ENCODE assay signal across 14 cellular contexts in the genomic region with DNA sequence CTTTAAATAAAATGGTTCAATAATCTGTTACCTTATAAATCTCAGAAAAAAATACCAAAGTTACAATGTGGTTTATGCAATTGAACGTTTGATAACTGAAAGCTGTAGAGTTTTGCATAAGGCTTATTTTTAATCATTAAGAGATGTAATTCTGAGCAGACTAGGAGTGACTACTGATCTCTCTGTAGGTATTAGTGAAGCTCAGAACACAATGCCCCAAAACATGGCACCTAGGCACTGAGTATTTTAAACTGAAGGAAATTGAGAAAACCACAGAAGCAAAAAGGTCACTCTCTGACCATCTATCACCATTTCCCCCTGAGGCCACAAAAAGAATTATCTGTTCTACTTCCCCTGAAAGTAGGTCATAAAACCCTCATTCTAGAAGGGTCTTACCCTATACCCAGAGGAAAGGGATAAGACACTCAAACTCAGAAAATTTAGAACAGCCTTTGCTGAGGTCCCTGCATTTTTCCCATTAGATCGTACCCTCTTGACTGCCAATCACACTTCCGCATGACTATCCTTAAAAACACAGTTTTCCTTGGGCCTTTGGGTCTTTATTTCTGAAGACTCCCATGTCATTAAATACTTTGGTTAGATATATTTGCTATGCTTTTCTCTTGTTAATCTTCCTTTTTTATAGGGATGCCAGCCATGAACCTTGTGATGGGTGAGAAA.
DNase-seq lines count a peak whose midpoint lies in the region; ATAC-seq and TF ChIP-seq lines count a peak whose summit lies in the region.
"Had no signal": no experiment of that assay in that cellular context is flagged by ENCODE, and none has a peak within 500 bp of the region (broad histone marks: within the 10 kb centered on the region; RNA-seq: fewer than 3 reads in every experiment).

No MANE protein-coding gene starts in this region.

- no peak for DNase-seq in HEK293T (ENCODE audit: extremely low spot score)
- DNase-seq in OCI-LY7 (ENCODE audit: low spot score) = no peak
- no peak for DNase-seq in glutamatergic neuron
- no peak for DNase-seq in hippocampal formation (lab: John Stamatoyannopoulos, UW)
- no peak for DNase-seq in H7
- no peak for DNase-seq in activated CD8-positive, alpha-beta T cell treated with anti-CD3 and anti-CD28 coated beads for 36 hours
- no peak for DNase-seq in EL
- DNase-seq: CD4-positive, CD25-positive, alpha-beta regulatory T cell; NCI-H1417 treated with DMSO at 0.1 percent for 48 hours; NCI-H1930; NCI-H2171; NCI-H446 treated with DMSO at 0.1 percent for 48 hours; NCI-H774; SW 1271 had no signal

- H3K9me3 ChIP-seq in OCI-LY7 (ENCODE audit: low read length) = no peaks in the 10 kb centered on the region

- no peaks in the 10 kb centered on the region for H3K9me2 ChIP-seq in OCI-LY7 (ENCODE audit: insufficient read depth, low read length)

- H4K20me1 ChIP-seq in OCI-LY7 (ENCODE audit: insufficient read depth, low read length) = no peaks in the 10 kb centered on the region

- no peaks in the 10 kb centered on the region for H3K36me3 ChIP-seq in OCI-LY7 (ENCODE audit: insufficient read depth, low read length)
- H3K36me3 ChIP-seq in H7 (replicated peaks; ENCODE audit: control insufficient read depth, insufficient read depth, low read length) = no peaks in the 10 kb centered on the region

- peak overlapping the region; percentile 13 for H3K27ac Mint-ChIP-seq in glutamatergic neuron (ENCODE audit: unreplicated experiment)
- no peak overlapping the region for H3K27ac Mint-ChIP-seq in activated CD8-positive, alpha-beta T cell treated with anti-CD3 and anti-CD28 coated beads for 36 hours
- H3K27ac Mint-ChIP-seq: CD4-positive, CD25-positive, alpha-beta regulatory T cell had no signal

- H3K4me1 Mint-ChIP-seq in glutamatergic neuron (ENCODE audit: low read depth, unreplicated experiment) = peaks cover 42% of the 10 kb centered on the region
- no peaks in the 10 kb centered on the region for H3K4me1 Mint-ChIP-seq in activated CD8-positive, alpha-beta T cell treated with anti-CD3 and anti-CD28 coated beads for 36 hours (ENCODE audit: low read depth)
- H3K4me1 Mint-ChIP-seq: CD4-positive, CD25-positive, alpha-beta regulatory T cell had no signal

- H3K79me2 ChIP-seq in OCI-LY7 (ENCODE audit: insufficient read depth, low read depth, low read length) = no peaks in the 10 kb centered on the region

- H3K27ac ChIP-seq in OCI-LY7 (ENCODE audit: low read depth, low read length, poor library complexity, severe bottlenecking) = no peak overlapping the region

- POLR2A ChIA-PET in HEK293T (lab: Yijun Ruan, JAX) (no interaction called here), OCI-LY7 (lab: Charles Lee) (interaction anchor here (0.5 to 1.5 kb wide), 10 partner anchors 11 to 473 kb away, joined by 3 to 6 read pairs (median 4); no protein-coding TSS in a partner anchor)
- POLR2A ChIA-PET in activated CD8-positive, alpha-beta T cell treated with anti-CD3 and anti-CD28 coated beads for 36 hours (lab: Charles Lee) = no interaction called here

- H3K4me3 ChIP-seq in OCI-LY7 (ENCODE audit: low read depth, low read length, poor library complexity, severe bottlenecking) = no peak overlapping the region
- no peak overlapping the region for H3K4me3 ChIP-seq in H7 (ENCODE audit: insufficient read depth, low read depth, low read length)

- no peaks in the 10 kb centered on the region for H3K4me1 ChIP-seq in OCI-LY7 (ENCODE audit: insufficient read depth, low read length, poor library complexity, severe bottlenecking)

- H2AFZ ChIP-seq in OCI-LY7 (ENCODE audit: low read length) = peak overlapping the region; percentile 27; the same call in 1 of the 2 replicates

- no peak overlapping the region for H3K4me3 Mint-ChIP-seq in glutamatergic neuron (ENCODE audit: unreplicated experiment)
- H3K4me3 Mint-ChIP-seq in activated CD8-positive, alpha-beta T cell treated with anti-CD3 and anti-CD28 coated beads for 36 hours = no peak overlapping the region
- H3K4me3 Mint-ChIP-seq: CD4-positive, CD25-positive, alpha-beta regulatory T cell had no signal

- TF ChIP-seq CTCF in OCI-LY7 (conservative IDR thresholded peaks at IDR 0.05; ENCODE audit: low read length) (no peak), glutamatergic neuron (IDR thresholded peaks at IDR 0.05; ENCODE audit: partially characterized antibody, unreplicated experiment) (no peak)
- TF ChIP-seq CTCF in activated CD8-positive, alpha-beta T cell treated with anti-CD3 and anti-CD28 coated beads for 36 hours (IDR thresholded peaks at IDR 0.05) = no peak

- no peaks in the 10 kb centered on the region for H3K9me3 Mint-ChIP-seq in glutamatergic neuron (ENCODE audit: unreplicated experiment)
- no peaks in the 10 kb centered on the region for H3K9me3 Mint-ChIP-seq in activated CD8-positive, alpha-beta T cell treated with anti-CD3 and anti-CD28 coated beads for 36 hours

- no peak overlapping the region for H3K4me2 ChIP-seq in OCI-LY7 (ENCODE audit: low read length)

- intact Hi-C loops in OCI-LY7 (cut with micrococcal nuclease; ENCODE audit: unreplicated experiment) = no loop called here
- intact Hi-C loops in activated CD8-positive, alpha-beta T cell treated with anti-CD3 and anti-CD28 coated beads for 36 hours (cut with micrococcal nuclease) = no loop called here

- ATAC-seq in activated CD8-positive, alpha-beta T cell treated with anti-CD3 and anti-CD28 coated beads for 36 hours = no peak

- H3K27me3 ChIP-seq in H7 (ENCODE audit: control insufficient read depth, insufficient read depth, low read length) = no peaks in the 10 kb centered on the region

- BruUV-seq in OCI-LY7 (replicated peaks; lab: Mats Ljungman, UMichigan) = no TSS peak

- no peaks in the 10 kb centered on the region for H3K27me3 Mint-ChIP-seq in glutamatergic neuron (ENCODE audit: unreplicated experiment)
- no peaks in the 10 kb centered on the region for H3K27me3 Mint-ChIP-seq in activated CD8-positive, alpha-beta T cell treated with anti-CD3 and anti-CD28 coated beads for 36 hours
- H3K27me3 Mint-ChIP-seq: CD4-positive, CD25-positive, alpha-beta regulatory T cell had no signal

- no peaks in the 10 kb centered on the region for H3K36me3 Mint-ChIP-seq in glutamatergic neuron (ENCODE audit: unreplicated experiment)
- H3K36me3 Mint-ChIP-seq in activated CD8-positive, alpha-beta T cell treated with anti-CD3 and anti-CD28 coated beads for 36 hours (ENCODE audit: low read depth) = no peaks in the 10 kb centered on the region
- H3K36me3 Mint-ChIP-seq: CD4-positive, CD25-positive, alpha-beta regulatory T cell had no signal

- CTCF ChIA-PET in HEK293T (lab: Yijun Ruan, JAX) = interaction anchor here (0.8 kb wide), 1 partner anchor 10 kb away, joined by 3 read pairs; no protein-coding TSS in a partner anchor
- CTCF ChIA-PET in OCI-LY7 (lab: Charles Lee; ENCODE audit: unreplicated experiment) = no interaction called here
- CTCF ChIA-PET in activated CD8-positive, alpha-beta T cell treated with anti-CD3 and anti-CD28 coated beads for 36 hours (lab: Charles Lee) = no interaction called here

TF ChIP-seq in HEK293T, 16 proteins besides CTCF, POLR2A, EP300 and RAD21:
- no peak for TF ChIP-seq NFRKB (IDR thresholded peaks at IDR 0.05)
- TF ChIP-seq, protein P1, sequence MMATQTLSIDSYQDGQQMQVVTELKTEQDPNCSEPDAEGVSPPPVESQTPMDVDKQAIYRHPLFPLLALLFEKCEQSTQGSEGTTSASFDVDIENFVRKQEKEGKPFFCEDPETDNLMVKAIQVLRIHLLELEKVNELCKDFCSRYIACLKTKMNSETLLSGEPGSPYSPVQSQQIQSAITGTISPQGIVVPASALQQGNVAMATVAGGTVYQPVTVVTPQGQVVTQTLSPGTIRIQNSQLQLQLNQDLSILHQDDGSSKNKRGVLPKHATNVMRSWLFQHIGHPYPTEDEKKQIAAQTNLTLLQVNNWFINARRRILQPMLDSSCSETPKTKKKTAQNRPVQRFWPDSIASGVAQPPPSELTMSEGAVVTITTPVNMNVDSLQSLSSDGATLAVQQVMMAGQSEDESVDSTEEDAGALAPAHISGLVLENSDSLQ (IDR thresholded peaks at IDR 0.05) = peak; percentile 57; the same call in 1 of the 2 replicates
